In genomic region chr10:24349379-24350110, GRCh38 we compare ENCODE assay signal across 14 cellular contexts.
DNase-seq lines count a peak whose midpoint lies in the region; ATAC-seq and TF ChIP-seq lines count a peak whose summit lies in the region.
"Had no signal": no experiment of that assay in that cellular context is flagged by ENCODE, and none has a peak within 500 bp of the region (broad histone marks: within the 10 kb centered on the region; RNA-seq: fewer than 3 reads in every experiment).

No MANE protein-coding gene starts in this region.

- peaks cover 3% of the 10 kb centered on the region for H3K27me3 Mint-ChIP-seq in HFFc6 (ENCODE audit: insufficient read depth)

- TF ChIP-seq CTCF in HFFc6 (IDR thresholded peaks at IDR 0.05) (no peak), VCaP (conservative IDR thresholded peaks at IDR 0.05) (no peak), fibroblast of the aortic adventitia (IDR thresholded peaks at IDR 0.05; ENCODE audit: insufficient read depth, low read length) (no peak)

- no peaks in the 10 kb centered on the region for H3K9me3 Mint-ChIP-seq in HFFc6
- H3K9me3 Mint-ChIP-seq: brain; naive thymus-derived CD8-positive, alpha-beta T cell had no signal

- H3K27ac ChIP-seq in VCaP: peak overlapping the region; percentile 42
- H3K27ac ChIP-seq: epithelial cell of prostate had no signal

- H3K4me1 Mint-ChIP-seq in HFFc6 (ENCODE audit: low read depth): peaks cover 44% of the 10 kb centered on the region

- peak overlapping the region; percentile 74 for H3K27ac Mint-ChIP-seq in HFFc6
- H3K27ac Mint-ChIP-seq: naive thymus-derived CD8-positive, alpha-beta T cell had no signal

- H3K4me3 ChIP-seq in fibroblast of the aortic adventitia (ENCODE audit: low read depth, low read length): no peak overlapping the region
- H3K4me3 ChIP-seq: skin epidermis had no signal

- peak overlapping the region; percentile 72 for H3K4me3 Mint-ChIP-seq in HFFc6
- H3K4me3 Mint-ChIP-seq: brain; naive thymus-derived CD8-positive, alpha-beta T cell had no signal

- intact Hi-C loops in head of caudate nucleus (cut with DNase I): no loop called here

- ATAC-seq in HG03280 (IDR thresholded peaks at IDR 0.05; ENCODE audit: unreplicated experiment): no peak
- ATAC-seq: naive thymus-derived CD8-positive, alpha-beta T cell had no signal

- no peaks in the 10 kb centered on the region for H3K36me3 Mint-ChIP-seq in HFFc6 (ENCODE audit: low read depth)
- H3K36me3 Mint-ChIP-seq: brain; naive thymus-derived CD8-positive, alpha-beta T cell had no signal

- peak; percentile 65 for DNase-seq in HFFc6
- peak; percentile 76 for DNase-seq in fibroblast of the aortic adventitia (ENCODE audit: low read depth)
- peak; percentile 49 for DNase-seq in stromal cell of bone marrow (ENCODE audit: low read depth)
- DNase-seq in NCI-H2081 treated with DMSO at 0.1 percent for 48 hours (lab: John Stamatoyannopoulos, UW): no peak
- no peak for DNase-seq in head of caudate nucleus
- DNase-seq: Calu3; naive thymus-derived CD8-positive, alpha-beta T cell; NCI-H446 treated with DMSO at 0.1 percent for 48 hours; SIG-M5 had no signal

Comparison
In these comparisons a context has a peak if more than half of its experiments do, and no peak if none do; other contexts are left out.
1. DNase-seq: peak in HFFc6 (single experiment), fibroblast of the aortic adventitia (single experiment) and stromal cell of bone marrow (single experiment); none in NCI-H2081 treated with DMSO at 0.1 percent for 48 hours (single experiment) and head of caudate nucleus (0 of 42).